ENCODE assay signal across 29 cellular contexts in the genomic region with DNA sequence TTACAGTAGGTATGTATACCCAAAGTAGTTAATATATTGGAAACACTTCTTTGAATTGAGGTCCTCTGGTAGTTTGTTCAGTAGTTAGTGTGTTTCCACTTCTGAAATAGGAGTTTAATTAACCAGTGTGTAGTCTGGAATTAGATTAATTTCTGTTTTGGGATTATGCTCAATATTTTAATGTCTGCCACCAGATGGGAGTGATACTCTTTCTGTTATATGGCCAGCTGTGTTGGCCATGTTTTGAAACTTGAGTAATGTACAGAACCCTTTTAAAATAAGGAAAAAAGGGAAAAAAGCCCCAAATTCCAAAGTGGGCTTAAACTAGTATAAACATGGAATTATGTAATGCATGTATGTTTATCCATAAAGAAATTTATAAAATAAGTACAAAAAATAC.
A peak's percentile ranks its signal among the peaks of the same experiment; 100 is the strongest.
DNase-seq lines count a peak whose midpoint lies in the region; ATAC-seq and TF ChIP-seq lines count a peak whose summit lies in the region.
"Had no signal": no experiment of that assay in that cellular context is flagged by ENCODE, and none has a peak within 500 bp of the region (broad histone marks: within the 10 kb centered on the region; RNA-seq: fewer than 3 reads in every experiment).

No MANE protein-coding gene starts in this region.

- DNase-seq in ELR (ENCODE audit: low read depth) (peak; percentile 15), astrocyte of the cerebellum (ENCODE audit: low read depth) (peak; percentile 8), inferior parietal cortex (ENCODE audit: extremely low spot score) (peak; percentile 14), coronary artery (ENCODE audit: low spot score) (no peak), head of caudate nucleus (no peak)
- DNase-seq in activated T-cell treated with anti-CD3 and anti-CD28 coated beads, Interleukin-2, amount 50 U/mL, for 48 hours: no peak
- DNase-seq: activated CD4-positive, alpha-beta memory T cell treated with anti-CD3 and anti-CD28 coated beads for 36 hours; activated CD4-positive, alpha-beta T cell treated with anti-CD3 and anti-CD28 coated beads for 1 hour; activated naive CD4-positive, alpha-beta T cell treated with Interleukin-2 at 50 U/mL for 16 hours; adrenal gland; CD4-positive, alpha-beta T cell; DND-41; effector CD4-positive, alpha-beta T cell; KG1; left ventricle myocardium superior; MM.1S; naive B cell; NCI-H1417; NCI-H2029; NCI-H526 treated with DMSO at 0.1 percent for 48 hours; PC-9; sigmoid colon; stimulated activated CD4-positive, alpha-beta T cell treated with anti-CD3 and anti-CD28 coated beads, Interleukin-4, amount 100 ng/mL, for 4 hours; trophoblast cell had no signal

- peak; percentile 9 for TF ChIP-seq CTCF in astrocyte of the cerebellum (IDR thresholded peaks at IDR 0.05; ENCODE audit: low read depth, low read length, missing control alignments)
- TF ChIP-seq CTCF in coronary artery (IDR thresholded peaks at IDR 0.05): no peak

- in situ Hi-C loops in astrocyte of the cerebellum (cut with HindIII; ENCODE audit: low sequenced_read_pairs): no loop called here

- intact Hi-C loops in head of caudate nucleus (cut with DNase I): no loop called here

- H3K27ac ChIP-seq in coronary artery: no peak overlapping the region
- H3K27ac ChIP-seq: adrenal gland, breast epithelium, neutrophil, PC-9, prostate gland, sigmoid colon had no signal

- H3K4me3 ChIP-seq in astrocyte of the cerebellum (ENCODE audit: low read depth, low read length): no peak overlapping the region
- H3K4me3 ChIP-seq in coronary artery: no peak overlapping the region
- H3K4me3 ChIP-seq: adrenal gland, breast epithelium, PC-9, prostate gland, sigmoid colon had no signal

- no peak for ATAC-seq in HG03571 (IDR thresholded peaks at IDR 0.05; ENCODE audit: unreplicated experiment)
- ATAC-seq: left ventricle myocardium superior, Right ventricle myocardium inferior had no signal

Comparison
In these comparisons a context has a peak if more than half of its experiments do, and no peak if none do; other contexts are left out.
1. DNase-seq: peak in ELR (single experiment), astrocyte of the cerebellum (single experiment) and inferior parietal cortex (single experiment); none in coronary artery (single experiment), head of caudate nucleus (0 of 42) and activated T-cell treated with anti-CD3 and anti-CD28 coated beads, Interleukin-2, amount 50 U/mL, for 48 hours (0 of 2).